ENCODE assay signal across 11 cellular contexts in the genomic region with DNA sequence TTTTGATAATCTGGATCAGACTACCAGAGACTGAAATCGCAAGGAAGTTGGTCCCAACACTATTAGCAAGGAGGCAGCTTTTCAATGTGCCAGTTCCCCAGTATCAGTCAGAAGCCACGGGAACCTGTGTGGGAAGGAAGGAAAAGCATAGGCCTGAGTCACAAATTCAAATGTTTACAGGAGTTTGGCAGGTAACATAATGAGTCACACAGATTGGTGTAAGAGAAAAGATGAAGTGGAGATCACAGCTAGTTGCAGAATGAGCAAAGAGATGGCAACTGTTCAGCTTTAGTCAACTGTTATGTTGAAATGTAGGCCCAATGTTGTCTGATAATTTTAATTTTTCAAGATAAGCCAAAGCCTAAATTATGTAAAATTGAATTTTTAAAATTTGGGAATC. TPM values are rescaled to one million over a fixed set of nuclear protein-coding genes. Genes with fewer than 3 reads are reported as not detected.
DNase-seq lines count a peak whose midpoint lies in the region; FAIRE-seq and TF ChIP-seq lines count a peak whose summit lies in the region.
"Had no signal": no experiment of that assay in that cellular context is flagged by ENCODE, and none has a peak within 500 bp of the region (broad histone marks: within the 10 kb centered on the region; RNA-seq: fewer than 3 reads in every experiment).

No MANE protein-coding gene starts in this region.

- TF ChIP-seq EP300 in suprapubic skin (IDR thresholded peaks at IDR 0.05) = no peak

- no peak overlapping the region for H3K4me3 ChIP-seq in GM06990 (replicated peaks; ENCODE audit: low read depth, low read length)
- H3K4me3 ChIP-seq in osteoblast (ENCODE audit: insufficient read depth, low read length) = no peak overlapping the region
- H3K4me3 ChIP-seq in A673 (ENCODE audit: low read depth, low read length, poor library complexity, severe bottlenecking) = no peak overlapping the region
- no peak overlapping the region for H3K4me3 ChIP-seq in suprapubic skin

- no peak for FAIRE-seq in HTR-8/SVneo (lab: Jason Lieb, UNC)

- H3K36me3 ChIP-seq in GM06990 (ENCODE audit: control insufficient read depth, insufficient read depth, low read length) (peaks cover 1% of the 10 kb centered on the region), osteoblast (ENCODE audit: insufficient read depth, low read length) (peaks cover 15% of the 10 kb centered on the region), A673 (ENCODE audit: insufficient read depth, low read length, poor library complexity, severe bottlenecking) (no peaks in the 10 kb centered on the region), suprapubic skin (peaks cover 44% of the 10 kb centered on the region)

- H2AFZ ChIP-seq in osteoblast (ENCODE audit: low read length) = no peak overlapping the region

- H3K79me2 ChIP-seq in osteoblast (ENCODE audit: insufficient read depth, low read length) = no peaks in the 10 kb centered on the region

- WGBS in suprapubic skin = 58% methylated on average over 2 of the region's 2 CpGs

- CTCF ChIA-PET in A673 (lab: Charles Lee) = no interaction called here

- DNase-seq in GM06990 (ENCODE audit: extremely low read depth, insufficient read length) (peak; percentile 44), HS-5 (ENCODE audit: low read depth) (peak; percentile 37), dermis blood vessel endothelial cell (peak; percentile 67), osteoblast (ENCODE audit: insufficient read length, low spot score, missing footprints) (peak; percentile 73), A673 (ENCODE audit: low spot score) (no peak), mucosa of gallbladder (ENCODE audit: low spot score) (no peak), HTR-8/SVneo (ENCODE audit: insufficient read length, low spot score) (no peak), suprapubic skin (ENCODE audit: low spot score in 2 of 2) (no peak)
- DNase-seq: islet precursor cell, NCI-H2029 treated with DMSO at 0.1 percent for 48 hours had no signal

- H3K27ac ChIP-seq in osteoblast (ENCODE audit: low read depth, low read length) = peak overlapping the region; percentile 22
- no peak overlapping the region for H3K27ac ChIP-seq in A673 (ENCODE audit: low read depth, low read length, poor library complexity, severe bottlenecking)
- H3K27ac ChIP-seq in suprapubic skin = no peak overlapping the region

- TF ChIP-seq POLR2A in suprapubic skin (IDR thresholded peaks at IDR 0.05) = no peak

- H3K4me1 ChIP-seq in osteoblast (ENCODE audit: insufficient read depth, low read length) (no peaks in the 10 kb centered on the region), A673 (ENCODE audit: insufficient read depth, low read length, poor library complexity, severe bottlenecking) (no peaks in the 10 kb centered on the region), suprapubic skin (peaks cover 7% of the 10 kb centered on the region)

- TF ChIP-seq CTCF in GM06990 (IDR thresholded peaks at IDR 0.05; ENCODE audit: insufficient read depth, low read length, poor library complexity, severe bottlenecking) (no peak), osteoblast (IDR thresholded peaks at IDR 0.05; ENCODE audit: extremely low read depth, low read depth, low read length) (no peak), A673 (conservative IDR thresholded peaks at IDR 0.05; ENCODE audit: low read depth, low read length) (no peak), suprapubic skin (IDR thresholded peaks at IDR 0.05) (no peak)

- H3K27me3 ChIP-seq in GM06990 (replicated peaks; ENCODE audit: control insufficient read depth, insufficient read depth, low read length) (no peaks in the 10 kb centered on the region), osteoblast (ENCODE audit: insufficient read depth, low read length) (no peaks in the 10 kb centered on the region), A673 (replicated peaks; ENCODE audit: insufficient read depth, low read depth, low read length, poor library complexity) (no peaks in the 10 kb centered on the region), suprapubic skin (no peaks in the 10 kb centered on the region)

- no peak overlapping the region for H3K4me2 ChIP-seq in osteoblast (ENCODE audit: insufficient read depth, low read length)

- POLR2A ChIA-PET in A673 (lab: Charles Lee; ENCODE audit: low non-redundant PET) = no interaction called here

- no peaks in the 10 kb centered on the region for H3K9me3 ChIP-seq in osteoblast (ENCODE audit: low read depth, low read length)
- no peaks in the 10 kb centered on the region for H3K9me3 ChIP-seq in A673 (ENCODE audit: low read depth, low read length, poor library complexity, severe bottlenecking)
- H3K9me3 ChIP-seq in suprapubic skin = no peaks in the 10 kb centered on the region

- H4K20me1 ChIP-seq in osteoblast (ENCODE audit: insufficient read depth, low read length) = no peaks in the 10 kb centered on the region

- intact Hi-C loops in A673 (cut with micrococcal nuclease; ENCODE audit: unreplicated experiment) = no loop called here

- no TSS peak for BruUV-seq in A673 (replicated peaks; lab: Mats Ljungman, UMichigan)

RNA-seq across cellular contexts. Expression of gene ITGA2B, which starts 28.1 kb away (rescaled TPM):
- total RNA-seq in dermis blood vessel endothelial cell (0.19 and 1.0 TPM in 2 replicates), osteoblast (0.59 TPM in 1 of 2 replicates, not detected in the other), A673 (2021) (0.62 and 1.0 TPM in 2 replicates), mucosa of gallbladder (2.9 TPM), suprapubic skin (under 1 TPM in 2 of 4 donors, not detected in 2; 0.45 to 0.48 TPM)

RNA-seq across cellular contexts. Expression of gene FAM171A2, which starts 53.9 kb away (rescaled TPM):
- total RNA-seq in dermis blood vessel endothelial cell (7.0 and 9.7 TPM in 2 replicates), osteoblast (3.5 and 4.3 TPM in 2 replicates), A673 (2021) (12.8 and 14.9 TPM in 2 replicates), mucosa of gallbladder (4.0 TPM), suprapubic skin (1 to 10 TPM; 1.2 to 2.6 (median 1.5) TPM)
- total RNA-seq: T-helper 1 cell treated with Interleukin-12 subunit alpha and Interleukin-12 subunit beta and Interleukin-4 antibody, amounts not matched to agents 30 ng/mL and 1 ng/mL, for 36 hours had no signal

Comparison
In these comparisons a context has a peak if more than half of its experiments do, and no peak if none do; other contexts are left out.
1. DNase-seq: peak in GM06990 (single experiment), HS-5 (single experiment), dermis blood vessel endothelial cell (single experiment) and osteoblast (single experiment); none in A673 (single experiment), mucosa of gallbladder (single experiment), HTR-8/SVneo (single experiment) and suprapubic skin (0 of 2).